ENCODE assay signal across 8 cellular contexts in the genomic region with DNA sequence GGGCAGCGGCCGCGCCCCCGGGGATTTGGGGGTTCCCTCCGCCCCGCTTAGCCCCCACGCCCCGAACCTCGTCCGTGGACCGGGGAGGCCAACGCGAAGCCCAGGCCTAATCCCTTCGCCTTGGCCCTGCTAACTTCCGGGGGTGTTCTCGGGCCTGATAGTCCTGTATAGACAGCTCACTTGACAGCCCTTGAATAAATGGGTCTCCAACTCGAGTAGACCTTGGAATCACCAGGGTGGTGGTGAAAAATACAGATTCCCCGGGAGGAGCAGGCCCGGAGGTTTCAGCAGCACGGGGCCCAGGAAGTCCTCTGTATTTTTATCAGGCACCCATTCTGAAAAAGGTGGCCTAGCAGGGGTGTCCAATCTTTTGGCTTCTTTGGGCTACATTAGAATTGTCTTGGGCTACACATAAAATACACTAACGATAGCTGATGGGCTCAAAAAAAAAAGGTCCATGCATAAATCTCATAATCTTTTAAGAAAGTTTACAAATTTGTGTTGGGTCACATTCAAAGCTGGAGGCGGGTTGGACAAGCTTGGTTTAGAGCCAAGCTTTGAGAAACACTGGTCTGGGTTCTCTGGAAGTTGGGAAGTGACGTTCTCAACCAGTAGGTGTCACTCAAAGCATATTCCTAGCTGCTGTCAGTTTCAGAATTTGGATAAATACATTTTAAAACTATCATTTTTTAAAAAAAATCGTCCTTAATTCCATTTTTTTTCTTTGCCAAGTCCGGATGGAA.
DNase-seq lines count a peak whose midpoint lies in the region; ATAC-seq and TF ChIP-seq lines count a peak whose summit lies in the region.

No MANE protein-coding gene starts in this region.

- peak overlapping the region; percentile 23 for H3K4me3 ChIP-seq in CD8-positive, alpha-beta memory T cell (ENCODE audit: low read length)
- peak overlapping the region; percentile 44 for H3K4me3 ChIP-seq in mesodermal cell (ENCODE audit: extremely low read depth, insufficient read depth, low read length, poor library complexity, severe bottlenecking)
- peak overlapping the region in 1 of 3 donors; percentile 38 for H3K4me3 ChIP-seq in thyroid gland (replicated peaks in 1 of 3)

- peak in 3 of 5 donors; percentile 13 to 52 (median 33) for DNase-seq in CD8-positive, alpha-beta memory T cell
- DNase-seq in NCI-H2227 treated with DMSO at 0.1 percent for 48 hours (lab: John Stamatoyannopoulos, UW) (peak; percentile 74), epidermal melanocyte (ENCODE audit: insufficient read length, low spot score) (peak; percentile 91), thyroid gland (peak; percentile 65 to 72)
- peak; percentile 43 for DNase-seq in activated CD4-positive, CD25-positive, alpha-beta regulatory T cell treated with anti-CD3 and anti-CD28 coated beads, Interleukin-2, amount 50 U/mL, for 72 hours

- no peaks in the 10 kb centered on the region for H3K9me3 ChIP-seq in CD8-positive, alpha-beta memory T cell (ENCODE audit: low read length)
- no peaks in the 10 kb centered on the region for H3K9me3 ChIP-seq in mesodermal cell (ENCODE audit: control insufficient read depth, low read length)
- no peaks in the 10 kb centered on the region for H3K9me3 ChIP-seq in thyroid gland

- H3K4me1 ChIP-seq in CD8-positive, alpha-beta memory T cell (ENCODE audit: insufficient read depth, low read length), result peaks cover 6% of the 10 kb centered on the region
- no peaks in the 10 kb centered on the region for H3K4me1 ChIP-seq in mesodermal cell (ENCODE audit: control insufficient read depth, insufficient read depth, low read length, poor library complexity, severe bottlenecking)
- peaks cover 14 to 18% of the 10 kb centered on the region in 2 donors for H3K4me1 ChIP-seq in thyroid gland

- peak overlapping the region; percentile 26 for H3K27ac ChIP-seq in CD8-positive, alpha-beta memory T cell (ENCODE audit: low read depth, low read length)
- H3K27ac ChIP-seq in mesodermal cell (ENCODE audit: low read depth, low read length, severe bottlenecking), result peak overlapping the region; percentile 18
- H3K27ac ChIP-seq in thyroid gland, result peak overlapping the region; percentile 90 to 98 (median 97)

- no peaks in the 10 kb centered on the region for H3K9me3 Mint-ChIP-seq in CD8-positive, alpha-beta memory T cell

- intact Hi-C loops in thyroid gland (cut with DNase I), result no loop called here

- H3K4me1 Mint-ChIP-seq in CD8-positive, alpha-beta memory T cell, result peaks cover 10 to 23% (median 19%) of the 10 kb centered on the region in 3 donors

- peaks cover 4 to 18% of the 10 kb centered on the region in 2 donors for H3K27me3 Mint-ChIP-seq in CD8-positive, alpha-beta memory T cell

- peaks cover 0 to 4% (median 0%) of the 10 kb centered on the region in 3 donors for H3K36me3 Mint-ChIP-seq in CD8-positive, alpha-beta memory T cell

- H3K27ac Mint-ChIP-seq in CD8-positive, alpha-beta memory T cell, result peak overlapping the region in 7 of 8 donors; percentile 51 to 88 (median 80)

- H3K27me3 ChIP-seq in CD8-positive, alpha-beta memory T cell (ENCODE audit: insufficient read depth, low read length, poor library complexity, severe bottlenecking), result no peaks in the 10 kb centered on the region
- no peaks in the 10 kb centered on the region for H3K27me3 ChIP-seq in thyroid gland

- POLR2A ChIA-PET in CD8-positive, alpha-beta memory T cell (lab: Charles Lee), result interaction anchor here (0.6 to 1.6 kb wide), 4 partner anchors 20 to 1794 kb away, joined by 3 to 4 read pairs (median 4); a partner anchor contains a TSS

- CTCF ChIA-PET in CD8-positive, alpha-beta memory T cell (lab: Charles Lee), result interaction anchor here (1.1 to 4.9 kb wide), 5 partner anchors 11 to 341 kb away, joined by 3 to 51 read pairs (median 15); no protein-coding TSS in a partner anchor

- peak overlapping the region; percentile 67 to 93 (median 83) for H3K4me3 Mint-ChIP-seq in CD8-positive, alpha-beta memory T cell

- H3K36me3 ChIP-seq in CD8-positive, alpha-beta memory T cell (ENCODE audit: insufficient read depth, low read length), result no peaks in the 10 kb centered on the region
- H3K36me3 ChIP-seq in mesodermal cell (ENCODE audit: control insufficient read depth, insufficient read depth, low read length) (no peaks in the 10 kb centered on the region), thyroid gland (no peaks in the 10 kb centered on the region)

- WGBS in mesodermal cell (ENCODE audit: insufficient coverage in 2 of 2), 2 experiments, result 22 to 27% methylated on average over 12 to 14 of the region's 25 CpGs
- WGBS in thyroid gland, 2 donors, result 4 to 5% methylated on average over 12 of the region's 25 CpGs

- TF ChIP-seq POLR2A in thyroid gland (IDR thresholded peaks at IDR 0.05), result no peak

- ATAC-seq in GM19025 (IDR thresholded peaks at IDR 0.05; ENCODE audit: low read depth, unreplicated experiment) (peak; percentile 15), HG03196 (IDR thresholded peaks at IDR 0.05; ENCODE audit: unreplicated experiment) (peak; percentile 39)

- peak in 5 of 6 experiments; percentile 41 to 86 (median 73) for TF ChIP-seq CTCF in thyroid gland (IDR thresholded peaks at IDR 0.05)

Comparison
In these comparisons a context has a peak if more than half of its experiments do, and no peak if none do; other contexts are left out.
1. DNase-seq: peak in every context shown above with its lines; median percentile 91 in epidermal melanocyte; 74 in NCI-H2227 treated with DMSO at 0.1 percent for 48 hours; 68 in thyroid gland; 43 in activated CD4-positive, CD25-positive, alpha-beta regulatory T cell treated with anti-CD3 and anti-CD28 coated beads, Interleukin-2, amount 50 U/mL, for 72 hours; 33 in CD8-positive, alpha-beta memory T cell.
2. H3K27ac ChIP-seq: peak in every context shown above with its lines; median percentile 97 in thyroid gland; 26 in CD8-positive, alpha-beta memory T cell; 18 in mesodermal cell.